Comparison of ENCODE assay signal across 8 cellular contexts in the genomic region with DNA sequence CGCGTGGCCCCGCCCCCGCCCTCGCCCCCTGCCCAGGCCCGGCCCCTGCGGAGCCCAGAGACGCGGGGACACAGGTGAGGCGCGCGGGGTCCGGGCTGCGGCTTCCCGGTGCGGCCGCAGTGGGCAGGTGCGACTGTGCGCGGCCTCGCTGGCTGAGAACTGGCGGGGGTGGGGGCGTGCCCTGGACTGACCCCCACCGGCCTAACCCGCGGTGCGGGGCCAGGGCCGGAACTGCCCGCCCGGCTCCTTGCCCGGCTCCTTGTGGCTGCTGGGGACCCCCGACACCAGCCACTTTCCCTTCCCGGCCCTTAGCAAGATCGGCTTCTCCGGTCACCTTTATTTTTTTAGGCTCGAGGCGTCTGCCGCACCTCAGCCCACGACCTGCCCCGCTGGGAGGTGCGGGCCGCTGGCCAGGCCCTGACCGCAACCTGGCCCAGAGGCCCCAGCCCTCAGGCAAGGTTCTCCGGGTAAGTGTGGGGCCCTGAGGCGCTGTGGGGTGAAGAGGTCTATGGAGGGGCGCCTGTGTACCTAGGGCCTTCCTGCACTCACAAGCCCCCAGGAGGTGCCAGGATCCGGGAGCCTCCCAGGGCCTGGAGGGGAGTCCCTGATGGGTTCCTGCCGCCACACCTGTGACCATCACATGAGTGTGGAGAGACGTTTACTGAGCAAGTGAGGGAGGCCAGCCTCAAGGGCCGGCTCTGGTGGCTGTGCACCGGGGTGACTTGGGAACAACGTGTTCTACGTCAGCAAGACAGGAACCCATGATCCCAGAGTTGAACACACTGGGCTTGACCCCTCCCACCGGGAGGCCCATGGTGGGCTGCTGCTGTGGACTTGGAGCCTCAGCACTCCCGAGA. TPM values are rescaled to one million over a fixed set of nuclear protein-coding genes. Genes with fewer than 3 reads are reported as not detected.
DNase-seq lines count a peak whose midpoint lies in the region; ATAC-seq and TF ChIP-seq lines count a peak whose summit lies in the region.

A gene with protein sequence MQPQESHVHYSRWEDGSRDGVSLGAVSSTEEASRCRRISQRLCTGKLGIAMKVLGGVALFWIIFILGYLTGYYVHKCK (plus strand): TSS at position 35 of the 857 bp plus-strand sequence. CDS start 2,625 bp downstream, outside the sequence.

- ATAC-seq in GM19438 (IDR thresholded peaks at IDR 0.05; ENCODE audit: low read depth, unreplicated experiment) (peak; percentile 14), HG03439 (IDR thresholded peaks at IDR 0.05; ENCODE audit: unreplicated experiment) (peak; percentile 22), left lobe of liver (peak; percentile 19), thoracic aorta (ENCODE audit: insufficient number of reproducible peaks, low FRiP score, low read depth) (no peak), HG03520 (IDR thresholded peaks at IDR 0.05; ENCODE audit: unreplicated experiment) (no peak)

- peaks cover 6 to 23% of the 10 kb centered on the region in 2 donors for H3K4me1 ChIP-seq in thoracic aorta (ENCODE audit: control insufficient read depth in 1 of 2, low read depth in 2 of 2)

- H3K9me3 ChIP-seq in thoracic aorta, result no peaks in the 10 kb centered on the region

- in situ Hi-C loops in astrocyte of the spinal cord (cut with HindIII; ENCODE audit: low sequenced_read_pairs), result no loop called here

- no peak for TF ChIP-seq CTCF in astrocyte of the spinal cord (IDR thresholded peaks at IDR 0.05; ENCODE audit: low read depth, low read length)
- no peak for TF ChIP-seq CTCF in thoracic aorta (IDR thresholded peaks at IDR 0.05)

- no peak for DNase-seq in astrocyte of the spinal cord (ENCODE audit: low read depth, low spot score)
- no peak for DNase-seq in left lobe of liver (ENCODE audit: low spot score)
- no peak for DNase-seq in thoracic aorta (ENCODE audit: low spot score)
- no peak for DNase-seq in stimulated activated CD4-positive, alpha-beta T cell treated with anti-CD3 and anti-CD28 coated beads, Interleukin-15, amount 100 ng/mL, for 24 hours
- no peak for DNase-seq in HK-2 (ENCODE audit: unreplicated experiment)

- H3K27ac ChIP-seq in thoracic aorta, result peak within 1 kb of the TSS; percentile 62 to 72

- H3K27me3 ChIP-seq in thoracic aorta (replicated peaks; ENCODE audit: insufficient read depth), result no peaks in the 10 kb centered on the region

- H3K36me3 ChIP-seq in thoracic aorta, result no peaks in the 10 kb centered on the region

- peak within 1 kb of the TSS; percentile 45 for H3K4me3 ChIP-seq in astrocyte of the spinal cord (ENCODE audit: low read depth, low read length)
- H3K4me3 ChIP-seq in thoracic aorta, result peak within 1 kb of the TSS; percentile 90

RNA-seq across cellular contexts. Expression of the gene that starts here (rescaled TPM):
- total RNA-seq in left lobe of liver (4.9 TPM), thoracic aorta (1 to 10 TPM; 2.6 to 4.6 TPM)

Comparison
In these comparisons a context has a peak if more than half of its experiments do, and no peak if none do; other contexts are left out.
1. ATAC-seq: peak in GM19438 (single experiment), HG03439 (single experiment) and left lobe of liver (single experiment); none in thoracic aorta (single experiment) and HG03520 (single experiment).